Comparison of ENCODE assay signal across 1 cellular context in the genomic region with DNA sequence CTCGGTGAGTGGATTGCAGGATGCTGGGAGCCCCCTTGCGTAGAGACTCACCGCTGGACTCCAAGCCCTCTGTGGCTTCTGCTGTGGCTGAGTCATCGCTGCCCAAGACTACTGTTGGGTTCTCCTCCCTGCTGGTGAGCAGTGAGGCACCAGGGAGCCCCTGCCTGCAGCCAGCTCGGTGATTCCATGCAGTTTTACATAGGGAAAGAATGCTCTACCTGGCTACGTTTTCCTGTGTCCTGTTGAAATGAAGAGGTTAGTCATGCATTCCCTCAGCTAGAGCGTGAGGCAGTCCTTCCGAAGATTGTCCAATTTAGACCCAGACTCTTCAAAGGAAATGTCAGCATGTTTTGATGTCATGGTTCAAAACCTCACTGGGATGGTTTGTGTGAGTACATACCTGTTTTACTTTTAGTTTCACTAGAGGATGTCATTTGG.
TF ChIP-seq lines count a peak whose summit lies in the region.

No MANE protein-coding gene starts in this region.

TF ChIP-seq in GM12878, 131 proteins besides CTCF, POLR2A, EP300 and RAD21 (continued from another document and continues in another):
- TF ChIP-seq, protein P1, sequence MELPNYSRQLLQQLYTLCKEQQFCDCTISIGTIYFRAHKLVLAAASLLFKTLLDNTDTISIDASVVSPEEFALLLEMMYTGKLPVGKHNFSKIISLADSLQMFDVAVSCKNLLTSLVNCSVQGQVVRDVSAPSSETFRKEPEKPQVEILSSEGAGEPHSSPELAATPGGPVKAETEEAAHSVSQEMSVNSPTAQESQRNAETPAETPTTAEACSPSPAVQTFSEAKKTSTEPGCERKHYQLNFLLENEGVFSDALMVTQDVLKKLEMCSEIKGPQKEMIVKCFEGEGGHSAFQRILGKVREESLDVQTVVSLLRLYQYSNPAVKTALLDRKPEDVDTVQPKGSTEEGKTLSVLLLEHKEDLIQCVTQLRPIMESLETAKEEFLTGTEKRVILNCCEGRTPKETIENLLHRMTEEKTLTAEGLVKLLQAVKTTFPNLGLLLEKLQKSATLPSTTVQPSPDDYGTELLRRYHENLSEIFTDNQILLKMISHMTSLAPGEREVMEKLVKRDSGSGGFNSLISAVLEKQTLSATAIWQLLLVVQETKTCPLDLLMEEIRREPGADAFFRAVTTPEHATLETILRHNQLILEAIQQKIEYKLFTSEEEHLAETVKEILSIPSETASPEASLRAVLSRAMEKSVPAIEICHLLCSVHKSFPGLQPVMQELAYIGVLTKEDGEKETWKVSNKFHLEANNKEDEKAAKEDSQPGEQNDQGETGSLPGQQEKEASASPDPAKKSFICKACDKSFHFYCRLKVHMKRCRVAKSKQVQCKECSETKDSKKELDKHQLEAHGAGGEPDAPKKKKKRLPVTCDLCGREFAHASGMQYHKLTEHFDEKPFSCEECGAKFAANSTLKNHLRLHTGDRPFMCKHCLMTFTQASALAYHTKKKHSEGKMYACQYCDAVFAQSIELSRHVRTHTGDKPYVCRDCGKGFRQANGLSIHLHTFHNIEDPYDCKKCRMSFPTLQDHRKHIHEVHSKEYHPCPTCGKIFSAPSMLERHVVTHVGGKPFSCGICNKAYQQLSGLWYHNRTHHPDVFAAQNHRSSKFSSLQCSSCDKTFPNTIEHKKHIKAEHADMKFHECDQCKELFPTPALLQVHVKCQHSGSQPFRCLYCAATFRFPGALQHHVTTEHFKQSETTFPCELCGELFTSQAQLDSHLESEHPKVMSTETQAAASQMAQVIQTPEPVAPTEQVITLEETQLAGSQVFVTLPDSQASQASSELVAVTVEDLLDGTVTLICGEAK (IDR thresholded peaks at IDR 0.05; ENCODE audit: borderline replicate concordance) = no peak
- TF ChIP-seq, protein P2, sequence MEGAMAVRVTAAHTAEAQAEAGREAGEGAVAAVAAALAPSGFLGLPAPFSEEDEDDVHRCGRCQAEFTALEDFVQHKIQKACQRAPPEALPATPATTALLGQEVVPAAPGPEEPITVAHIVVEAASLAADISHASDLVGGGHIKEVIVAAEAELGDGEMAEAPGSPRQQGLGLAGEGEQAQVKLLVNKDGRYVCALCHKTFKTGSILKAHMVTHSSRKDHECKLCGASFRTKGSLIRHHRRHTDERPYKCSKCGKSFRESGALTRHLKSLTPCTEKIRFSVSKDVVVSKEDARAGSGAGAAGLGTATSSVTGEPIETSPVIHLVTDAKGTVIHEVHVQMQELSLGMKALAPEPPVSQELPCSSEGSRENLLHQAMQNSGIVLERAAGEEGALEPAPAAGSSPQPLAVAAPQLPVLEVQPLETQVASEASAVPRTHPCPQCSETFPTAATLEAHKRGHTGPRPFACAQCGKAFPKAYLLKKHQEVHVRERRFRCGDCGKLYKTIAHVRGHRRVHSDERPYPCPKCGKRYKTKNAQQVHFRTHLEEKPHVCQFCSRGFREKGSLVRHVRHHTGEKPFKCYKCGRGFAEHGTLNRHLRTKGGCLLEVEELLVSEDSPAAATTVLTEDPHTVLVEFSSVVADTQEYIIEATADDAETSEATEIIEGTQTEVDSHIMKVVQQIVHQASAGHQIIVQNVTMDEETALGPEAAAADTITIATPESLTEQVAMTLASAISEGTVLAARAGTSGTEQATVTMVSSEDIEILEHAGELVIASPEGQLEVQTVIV (IDR thresholded peaks at IDR 0.05; ENCODE audit: borderline replicate concordance, partially characterized antibody) = no peak
- peak in 1 of 2 experiments; percentile 54; a peak in 1 of 4 replicates for TF ChIP-seq IKZF2 (IDR thresholded peaks at IDR 0.05)
- TF ChIP-seq SUZ12 (IDR thresholded peaks at IDR 0.05; ENCODE audit: unreplicated experiment) = no peak
- TF ChIP-seq CEBPB (IDR thresholded peaks at IDR 0.05; ENCODE audit: borderline replicate concordance in 1 of 2, low read depth in 2 of 2, low read length in 2 of 2) = no peak
- TF ChIP-seq, protein P3, sequence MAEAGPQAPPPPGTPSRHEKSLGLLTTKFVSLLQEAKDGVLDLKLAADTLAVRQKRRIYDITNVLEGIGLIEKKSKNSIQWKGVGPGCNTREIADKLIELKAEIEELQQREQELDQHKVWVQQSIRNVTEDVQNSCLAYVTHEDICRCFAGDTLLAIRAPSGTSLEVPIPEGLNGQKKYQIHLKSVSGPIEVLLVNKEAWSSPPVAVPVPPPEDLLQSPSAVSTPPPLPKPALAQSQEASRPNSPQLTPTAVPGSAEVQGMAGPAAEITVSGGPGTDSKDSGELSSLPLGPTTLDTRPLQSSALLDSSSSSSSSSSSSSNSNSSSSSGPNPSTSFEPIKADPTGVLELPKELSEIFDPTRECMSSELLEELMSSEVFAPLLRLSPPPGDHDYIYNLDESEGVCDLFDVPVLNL (IDR thresholded peaks at IDR 0.05; ENCODE audit: low read depth, low read length) = no peak
- TF ChIP-seq, protein P4, sequence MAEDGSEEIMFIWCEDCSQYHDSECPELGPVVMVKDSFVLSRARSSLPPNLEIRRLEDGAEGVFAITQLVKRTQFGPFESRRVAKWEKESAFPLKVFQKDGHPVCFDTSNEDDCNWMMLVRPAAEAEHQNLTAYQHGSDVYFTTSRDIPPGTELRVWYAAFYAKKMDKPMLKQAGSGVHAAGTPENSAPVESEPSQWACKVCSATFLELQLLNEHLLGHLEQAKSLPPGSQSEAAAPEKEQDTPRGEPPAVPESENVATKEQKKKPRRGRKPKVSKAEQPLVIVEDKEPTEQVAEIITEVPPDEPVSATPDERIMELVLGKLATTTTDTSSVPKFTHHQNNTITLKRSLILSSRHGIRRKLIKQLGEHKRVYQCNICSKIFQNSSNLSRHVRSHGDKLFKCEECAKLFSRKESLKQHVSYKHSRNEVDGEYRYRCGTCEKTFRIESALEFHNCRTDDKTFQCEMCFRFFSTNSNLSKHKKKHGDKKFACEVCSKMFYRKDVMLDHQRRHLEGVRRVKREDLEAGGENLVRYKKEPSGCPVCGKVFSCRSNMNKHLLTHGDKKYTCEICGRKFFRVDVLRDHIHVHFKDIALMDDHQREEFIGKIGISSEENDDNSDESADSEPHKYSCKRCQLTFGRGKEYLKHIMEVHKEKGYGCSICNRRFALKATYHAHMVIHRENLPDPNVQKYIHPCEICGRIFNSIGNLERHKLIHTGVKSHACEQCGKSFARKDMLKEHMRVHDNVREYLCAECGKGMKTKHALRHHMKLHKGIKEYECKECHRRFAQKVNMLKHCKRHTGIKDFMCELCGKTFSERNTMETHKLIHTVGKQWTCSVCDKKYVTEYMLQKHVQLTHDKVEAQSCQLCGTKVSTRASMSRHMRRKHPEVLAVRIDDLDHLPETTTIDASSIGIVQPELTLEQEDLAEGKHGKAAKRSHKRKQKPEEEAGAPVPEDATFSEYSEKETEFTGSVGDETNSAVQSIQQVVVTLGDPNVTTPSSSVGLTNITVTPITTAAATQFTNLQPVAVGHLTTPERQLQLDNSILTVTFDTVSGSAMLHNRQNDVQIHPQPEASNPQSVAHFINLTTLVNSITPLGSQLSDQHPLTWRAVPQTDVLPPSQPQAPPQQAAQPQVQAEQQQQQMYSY (CRISPR knock-in tag; IDR thresholded peaks at IDR 0.05) = no peak
- TF ChIP-seq, protein P5, sequence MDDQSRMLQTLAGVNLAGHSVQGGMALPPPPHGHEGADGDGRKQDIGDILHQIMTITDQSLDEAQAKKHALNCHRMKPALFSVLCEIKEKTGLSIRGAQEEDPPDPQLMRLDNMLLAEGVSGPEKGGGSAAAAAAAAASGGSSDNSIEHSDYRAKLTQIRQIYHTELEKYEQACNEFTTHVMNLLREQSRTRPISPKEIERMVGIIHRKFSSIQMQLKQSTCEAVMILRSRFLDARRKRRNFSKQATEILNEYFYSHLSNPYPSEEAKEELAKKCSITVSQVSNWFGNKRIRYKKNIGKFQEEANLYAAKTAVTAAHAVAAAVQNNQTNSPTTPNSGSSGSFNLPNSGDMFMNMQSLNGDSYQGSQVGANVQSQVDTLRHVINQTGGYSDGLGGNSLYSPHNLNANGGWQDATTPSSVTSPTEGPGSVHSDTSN (IDR thresholded peaks at IDR 0.05; ENCODE audit: insufficient replicate concordance, low read depth, low read length) = no peak
- TF ChIP-seq CHD4 (IDR thresholded peaks at IDR 0.05) = no peak
- TF ChIP-seq PML (IDR thresholded peaks at IDR 0.05; ENCODE audit: low read length) = peak; percentile 14; the same call in 1 of the 2 replicates
- no peak for TF ChIP-seq SMAD1 (IDR thresholded peaks at IDR 0.05; ENCODE audit: low read depth, partially characterized antibody)
- TF ChIP-seq STAT3 (IDR thresholded peaks at IDR 0.05; ENCODE audit: low read depth, low read length) = 0 out of 2 replicates have a peak, but pooled peaks have one; percentile 15
- no peak for TF ChIP-seq YBX1 (IDR thresholded peaks at IDR 0.05)
- TF ChIP-seq, protein P6, sequence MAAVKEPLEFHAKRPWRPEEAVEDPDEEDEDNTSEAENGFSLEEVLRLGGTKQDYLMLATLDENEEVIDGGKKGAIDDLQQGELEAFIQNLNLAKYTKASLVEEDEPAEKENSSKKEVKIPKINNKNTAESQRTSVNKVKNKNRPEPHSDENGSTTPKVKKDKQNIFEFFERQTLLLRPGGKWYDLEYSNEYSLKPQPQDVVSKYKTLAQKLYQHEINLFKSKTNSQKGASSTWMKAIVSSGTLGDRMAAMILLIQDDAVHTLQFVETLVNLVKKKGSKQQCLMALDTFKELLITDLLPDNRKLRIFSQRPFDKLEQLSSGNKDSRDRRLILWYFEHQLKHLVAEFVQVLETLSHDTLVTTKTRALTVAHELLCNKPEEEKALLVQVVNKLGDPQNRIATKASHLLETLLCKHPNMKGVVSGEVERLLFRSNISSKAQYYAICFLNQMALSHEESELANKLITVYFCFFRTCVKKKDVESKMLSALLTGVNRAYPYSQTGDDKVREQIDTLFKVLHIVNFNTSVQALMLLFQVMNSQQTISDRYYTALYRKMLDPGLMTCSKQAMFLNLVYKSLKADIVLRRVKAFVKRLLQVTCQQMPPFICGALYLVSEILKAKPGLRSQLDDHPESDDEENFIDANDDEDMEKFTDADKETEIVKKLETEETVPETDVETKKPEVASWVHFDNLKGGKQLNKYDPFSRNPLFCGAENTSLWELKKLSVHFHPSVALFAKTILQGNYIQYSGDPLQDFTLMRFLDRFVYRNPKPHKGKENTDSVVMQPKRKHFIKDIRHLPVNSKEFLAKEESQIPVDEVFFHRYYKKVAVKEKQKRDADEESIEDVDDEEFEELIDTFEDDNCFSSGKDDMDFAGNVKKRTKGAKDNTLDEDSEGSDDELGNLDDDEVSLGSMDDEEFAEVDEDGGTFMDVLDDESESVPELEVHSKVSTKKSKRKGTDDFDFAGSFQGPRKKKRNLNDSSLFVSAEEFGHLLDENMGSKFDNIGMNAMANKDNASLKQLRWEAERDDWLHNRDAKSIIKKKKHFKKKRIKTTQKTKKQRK (IDR thresholded peaks at IDR 0.05; ENCODE audit: low read depth, low read length) = no peak
- TF ChIP-seq MYB (IDR thresholded peaks at IDR 0.05; ENCODE audit: borderline replicate concordance, low read depth, low read length) = no peak
- peak; percentile 56 for TF ChIP-seq IKZF1 (conservative IDR thresholded peaks at IDR 0.05)
- 0 out of 2 replicates have a peak, but pooled peaks have one; percentile 16 for TF ChIP-seq GATAD2B (conservative IDR thresholded peaks at IDR 0.05; ENCODE audit: low read depth)
- TF ChIP-seq FOXK2 (IDR thresholded peaks at IDR 0.05) = no peak
- no peak for TF ChIP-seq SREBF1 (IDR thresholded peaks at IDR 0.05; ENCODE audit: low read length)
- TF ChIP-seq ZZZ3 (IDR thresholded peaks at IDR 0.05; ENCODE audit: control insufficient read depth, insufficient read length, low read depth) = no peak
- 0 out of 2 replicates have a peak, but pooled peaks have one; percentile 19 for TF ChIP-seq MTA2 (IDR thresholded peaks at IDR 0.05; ENCODE audit: low read depth)
- TF ChIP-seq ZNF207 (IDR thresholded peaks at IDR 0.05; ENCODE audit: borderline replicate concordance) = no peak
- TF ChIP-seq, protein P7, sequence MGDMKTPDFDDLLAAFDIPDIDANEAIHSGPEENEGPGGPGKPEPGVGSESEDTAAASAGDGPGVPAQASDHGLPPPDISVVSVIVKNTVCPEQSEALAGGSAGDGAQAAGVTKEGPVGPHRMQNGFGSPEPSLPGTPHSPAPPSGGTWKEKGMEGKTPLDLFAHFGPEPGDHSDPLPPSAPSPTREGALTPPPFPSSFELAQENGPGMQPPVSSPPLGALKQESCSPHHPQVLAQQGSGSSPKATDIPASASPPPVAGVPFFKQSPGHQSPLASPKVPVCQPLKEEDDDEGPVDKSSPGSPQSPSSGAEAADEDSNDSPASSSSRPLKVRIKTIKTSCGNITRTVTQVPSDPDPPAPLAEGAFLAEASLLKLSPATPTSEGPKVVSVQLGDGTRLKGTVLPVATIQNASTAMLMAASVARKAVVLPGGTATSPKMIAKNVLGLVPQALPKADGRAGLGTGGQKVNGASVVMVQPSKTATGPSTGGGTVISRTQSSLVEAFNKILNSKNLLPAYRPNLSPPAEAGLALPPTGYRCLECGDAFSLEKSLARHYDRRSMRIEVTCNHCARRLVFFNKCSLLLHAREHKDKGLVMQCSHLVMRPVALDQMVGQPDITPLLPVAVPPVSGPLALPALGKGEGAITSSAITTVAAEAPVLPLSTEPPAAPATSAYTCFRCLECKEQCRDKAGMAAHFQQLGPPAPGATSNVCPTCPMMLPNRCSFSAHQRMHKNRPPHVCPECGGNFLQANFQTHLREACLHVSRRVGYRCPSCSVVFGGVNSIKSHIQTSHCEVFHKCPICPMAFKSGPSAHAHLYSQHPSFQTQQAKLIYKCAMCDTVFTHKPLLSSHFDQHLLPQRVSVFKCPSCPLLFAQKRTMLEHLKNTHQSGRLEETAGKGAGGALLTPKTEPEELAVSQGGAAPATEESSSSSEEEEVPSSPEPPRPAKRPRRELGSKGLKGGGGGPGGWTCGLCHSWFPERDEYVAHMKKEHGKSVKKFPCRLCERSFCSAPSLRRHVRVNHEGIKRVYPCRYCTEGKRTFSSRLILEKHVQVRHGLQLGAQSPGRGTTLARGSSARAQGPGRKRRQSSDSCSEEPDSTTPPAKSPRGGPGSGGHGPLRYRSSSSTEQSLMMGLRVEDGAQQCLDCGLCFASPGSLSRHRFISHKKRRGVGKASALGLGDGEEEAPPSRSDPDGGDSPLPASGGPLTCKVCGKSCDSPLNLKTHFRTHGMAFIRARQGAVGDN (IDR thresholded peaks at IDR 0.05) = no peak
- no peak for TF ChIP-seq ZNF24 (IDR thresholded peaks at IDR 0.05)
- no peak for TF ChIP-seq NBN (IDR thresholded peaks at IDR 0.05)
- TF ChIP-seq, protein P8, sequence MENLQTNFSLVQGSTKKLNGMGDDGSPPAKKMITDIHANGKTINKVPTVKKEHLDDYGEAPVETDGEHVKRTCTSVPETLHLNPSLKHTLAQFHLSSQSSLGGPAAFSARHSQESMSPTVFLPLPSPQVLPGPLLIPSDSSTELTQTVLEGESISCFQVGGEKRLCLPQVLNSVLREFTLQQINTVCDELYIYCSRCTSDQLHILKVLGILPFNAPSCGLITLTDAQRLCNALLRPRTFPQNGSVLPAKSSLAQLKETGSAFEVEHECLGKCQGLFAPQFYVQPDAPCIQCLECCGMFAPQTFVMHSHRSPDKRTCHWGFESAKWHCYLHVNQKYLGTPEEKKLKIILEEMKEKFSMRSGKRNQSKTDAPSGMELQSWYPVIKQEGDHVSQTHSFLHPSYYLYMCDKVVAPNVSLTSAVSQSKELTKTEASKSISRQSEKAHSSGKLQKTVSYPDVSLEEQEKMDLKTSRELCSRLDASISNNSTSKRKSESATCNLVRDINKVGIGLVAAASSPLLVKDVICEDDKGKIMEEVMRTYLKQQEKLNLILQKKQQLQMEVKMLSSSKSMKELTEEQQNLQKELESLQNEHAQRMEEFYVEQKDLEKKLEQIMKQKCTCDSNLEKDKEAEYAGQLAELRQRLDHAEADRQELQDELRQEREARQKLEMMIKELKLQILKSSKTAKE (IDR thresholded peaks at IDR 0.05; ENCODE audit: low read depth, poor library complexity, severe bottlenecking) = no peak
- TF ChIP-seq CREB1 (IDR thresholded peaks at IDR 0.05; ENCODE audit: low read depth) = no peak
- TF ChIP-seq PAX5 (IDR thresholded peaks at IDR 0.05; ENCODE audit: borderline replicate concordance, low read depth, low read length) = no peak
- TF ChIP-seq MXI1 (IDR thresholded peaks at IDR 0.05; ENCODE audit: low read depth, low read length) = no peak; the same call in 1 of the 2 replicates
- no peak for TF ChIP-seq ZSCAN29 (IDR thresholded peaks at IDR 0.05)
- TF ChIP-seq CHD2 (IDR thresholded peaks at IDR 0.05; ENCODE audit: borderline replicate concordance, low read depth, low read length) = no peak
- peak; percentile 47; the same call in 1 of the 2 replicates for TF ChIP-seq BACH1 (IDR thresholded peaks at IDR 0.05; ENCODE audit: borderline replicate concordance)
- no peak for TF ChIP-seq ESRRA (IDR thresholded peaks at IDR 0.05; ENCODE audit: low read length)
